In the genomic region with DNA sequence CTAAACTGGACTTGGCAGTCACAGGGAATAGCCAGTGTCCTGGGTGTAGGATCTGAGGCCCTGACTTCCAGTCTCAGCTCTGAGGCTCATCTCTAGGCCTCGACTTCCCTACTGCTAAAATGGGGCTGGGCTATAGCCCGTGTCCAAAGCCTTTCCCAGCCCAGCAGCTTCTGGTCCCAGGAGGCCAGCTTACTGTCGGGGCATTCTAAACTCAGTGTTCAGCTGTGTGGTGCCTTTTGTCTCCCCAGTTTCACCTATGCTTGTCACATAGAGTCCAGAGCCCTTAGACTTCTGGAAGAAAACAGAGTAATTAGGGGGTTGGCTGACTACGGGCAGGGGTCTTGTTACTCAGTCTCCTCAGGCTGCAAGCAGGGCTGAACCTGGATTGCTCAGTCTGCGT, we compare ENCODE assay signal across 25 cellular contexts.
DNase-seq lines count a peak whose midpoint lies in the region; FAIRE-seq and TF ChIP-seq lines count a peak whose summit lies in the region.
"Had no signal": no experiment of that assay in that cellular context is flagged by ENCODE, and none has a peak within 500 bp of the region (broad histone marks: within the 10 kb centered on the region; RNA-seq: fewer than 3 reads in every experiment).

No MANE protein-coding gene starts in this region.

- no peak overlapping the region for H4K8ac ChIP-seq in H1 (ENCODE audit: extremely low read depth, insufficient read depth, low read length)

- H2BK12ac ChIP-seq in H1 (ENCODE audit: low read depth, low read length), result peak overlapping the region; percentile 68; the same call in 1 of the 2 replicates

- no peaks in the 10 kb centered on the region for H3K23me2 ChIP-seq in H1 (ENCODE audit: low read depth, low read length)

- no peaks in the 10 kb centered on the region for H4K20me1 ChIP-seq in BLaER1
- H4K20me1 ChIP-seq in KMS-11 (ENCODE audit: insufficient read depth), result no peaks in the 10 kb centered on the region
- no peaks in the 10 kb centered on the region for H4K20me1 ChIP-seq in H1 (replicated peaks in 1 of 2; ENCODE audit: control insufficient read depth in 1 of 2, insufficient read depth in 2 of 2, low read length in 2 of 2)

- CTCF ChIA-PET in H1 (lab: Charles Lee; ENCODE audit: partially characterized antibody), result interaction anchor here (1.0 kb wide), 1 partner anchor 335 kb away, joined by 3 read pairs; no protein-coding TSS in a partner anchor

- peak overlapping the region; percentile 2; the same call in 1 of the 2 replicates for H2AK5ac ChIP-seq in H1 (ENCODE audit: low read depth, low read length)

- H3K36me3 ChIP-seq in BLaER1 (no peaks in the 10 kb centered on the region), KMS-11 (ENCODE audit: insufficient read depth) (no peaks in the 10 kb centered on the region), H1 (ENCODE audit: control insufficient read depth in 2 of 4, insufficient read depth in 4 of 4, low read length in 3 of 4) (no peaks in the 10 kb centered on the region)

- H3K27me3 ChIP-seq in BLaER1 (no peaks in the 10 kb centered on the region), KMS-11 (ENCODE audit: insufficient read depth, low read depth) (no peaks in the 10 kb centered on the region), H1 (replicated peaks in 1 of 4; ENCODE audit: control insufficient read depth in 3 of 4, extremely low read depth in 1 of 4, insufficient read depth in 3 of 4, low read length in 3 of 4) (no peaks in the 10 kb centered on the region; a peak in 1 of 7 replicates)

- FAIRE-seq in H1 (lab: Jason Lieb, UNC), result no peak
- FAIRE-seq in RCC 7860 (lab: Jason Lieb, UNC), result no peak
- FAIRE-seq: A549, D721Med, GM12878, GM12892, GM18507, GM19239 had no signal

- TF ChIP-seq CTCF in KMS-11 (conservative IDR thresholded peaks at IDR 0.05; ENCODE audit: low read depth, low read length) (no peak), H1 (IDR thresholded peaks at IDR 0.05; ENCODE audit: control extremely low read depth in 1 of 3, insufficient read depth in 1 of 3, low read depth in 1 of 3, low read length in 3 of 3) (no peak)

- no peak overlapping the region for H2BK20ac ChIP-seq in H1 (ENCODE audit: low read length)

- no peak overlapping the region for H2BK5ac ChIP-seq in H1 (ENCODE audit: low read depth, low read length)

- H3K14ac ChIP-seq in H1 (ENCODE audit: insufficient read length), result no peak overlapping the region

- no peak overlapping the region for H3K56ac ChIP-seq in H1 (replicated peaks; ENCODE audit: insufficient read length, low read depth, low read length)

- no peak for TF ChIP-seq RAD21 in H1 (IDR thresholded peaks at IDR 0.05 in 1 of 2, conservative IDR thresholded peaks at IDR 0.05 in 1 of 2; ENCODE audit: low read depth in 2 of 2, low read length in 2 of 2)

- no peak overlapping the region for H3K4ac ChIP-seq in H1 (replicated peaks; ENCODE audit: insufficient read length, low read depth, low read length)

- peak overlapping the region; percentile 33 for H2BK120ac ChIP-seq in H1 (replicated peaks; ENCODE audit: low read depth, low read length)

- POLR2A ChIA-PET in H1 (lab: Charles Lee; ENCODE audit: partially characterized antibody), result no interaction called here

- no peaks in the 10 kb centered on the region for H3K79me1 ChIP-seq in H1 (ENCODE audit: low read depth, low read length)

- H2AFZ ChIP-seq in KMS-11 (ENCODE audit: low read depth), result no peak overlapping the region
- no peak overlapping the region for H2AFZ ChIP-seq in H1 (ENCODE audit: low read length)

- H3K4me3 ChIP-seq in BLaER1 (no peak overlapping the region), KMS-11 (IDR thresholded peaks at IDR 0.05; ENCODE audit: insufficient read depth, low read depth, low read length) (no peak overlapping the region), H1 (ENCODE audit: extremely low read depth in 1 of 4, insufficient read depth in 2 of 4, low read depth in 3 of 4, low read length in 4 of 4) (no peak overlapping the region)
- H3K4me3 ChIP-seq: A549, GM12878 had no signal

- TF ChIP-seq EP300 in H1 (IDR thresholded peaks at IDR 0.05; ENCODE audit: borderline replicate concordance in 1 of 2, low read depth in 2 of 2, low read length in 2 of 2), result no peak

- peak overlapping the region; percentile 32 for H4K91ac ChIP-seq in H1 (replicated peaks; ENCODE audit: insufficient read length, low read length)

- H3K4me2 ChIP-seq in BLaER1, result peak overlapping the region; percentile 67
- peak overlapping the region; percentile 25; the same call in 1 of the 2 replicates for H3K4me2 ChIP-seq in KMS-11
- no peak overlapping the region for H3K4me2 ChIP-seq in H1 (ENCODE audit: insufficient read depth in 1 of 2, low read depth in 2 of 2, low read length in 2 of 2)
- H3K4me2 ChIP-seq: A549 had no signal

- H4K5ac ChIP-seq in H1 (ENCODE audit: insufficient read length, low read depth, low read length), result no peak overlapping the region

- TF ChIP-seq POLR2A in H1 (IDR thresholded peaks at IDR 0.05; ENCODE audit: control extremely low read depth in 1 of 2, low read depth in 2 of 2, low read length in 2 of 2), result no peak

- no peaks in the 10 kb centered on the region for H3K9me3 ChIP-seq in BLaER1
- 0 out of 4 replicates have a peak, but pooled peaks cover 0 to 1% of the 10 kb centered on the region in 2 experiments for H3K9me3 ChIP-seq in H1 (ENCODE audit: insufficient read depth in 2 of 2, low read depth in 1 of 2, low read length in 1 of 2)
- H3K9me3 ChIP-seq: A549, Caco-2 had no signal

- no peak overlapping the region; the same call in 1 of the 2 replicates for H3K18ac ChIP-seq in H1 (ENCODE audit: extremely low read depth, low read length)

- H3K27ac ChIP-seq in BLaER1, result no peak overlapping the region
- H3K27ac ChIP-seq in KMS-11, result peak overlapping the region; percentile 92
- no peak overlapping the region for H3K27ac ChIP-seq in H1 (ENCODE audit: low read depth, low read length)
- H3K27ac ChIP-seq: 22Rv1, A549, C4-2B had no signal

- H3K4me1 ChIP-seq in BLaER1 (peaks cover 51% of the 10 kb centered on the region), KMS-11 (ENCODE audit: low read depth, poor library complexity, severe bottlenecking) (peaks cover 62% of the 10 kb centered on the region), H1 (replicated peaks in 1 of 4; ENCODE audit: control insufficient read depth in 3 of 4, insufficient read depth in 4 of 4, low read length in 3 of 4) (peaks cover 9 to 24% (median 17%) of the 10 kb centered on the region in 4 experiments)
- H3K4me1 ChIP-seq: A549, Caco-2 had no signal

- WGBS in H1 (ENCODE audit: extremely low coverage in 1 of 2, insufficient coverage in 1 of 2, insufficient read length in 1 of 2, insufficient replicate concordance in 2 of 2, low coverage in 1 of 2, low lambda C conversion rate in 2 of 2, missing lambda C conversion rate in 1 of 2), 2 experiments, result 87% methylated on average over 5 of the region's 5 CpGs; no CpG with 5 or more reads in 1 of the 2 experiments

- H3K9ac ChIP-seq in BLaER1 (no peak overlapping the region), KMS-11 (no peak overlapping the region; the same call in 1 of the 2 replicates), H1 (replicated peaks in 1 of 4; ENCODE audit: extremely low read depth in 1 of 4, low read depth in 3 of 4, low read length in 3 of 4) (no peak overlapping the region)

- H3K79me2 ChIP-seq in KMS-11 (ENCODE audit: insufficient read depth, low read depth) (no peaks in the 10 kb centered on the region), H1 (ENCODE audit: control insufficient read depth in 1 of 2, insufficient read depth in 2 of 2, low read length in 2 of 2) (no peaks in the 10 kb centered on the region)

- DNase-seq in H1 (ENCODE audit: low read depth in 1 of 2, low spot score in 2 of 2) (no peak), mesenteric fat pad (ENCODE audit: low spot score) (peak; percentile 75), activated gamma-delta T cell treated with Interleukin-2 at 50 U/mL for 16 hours (no peak), DMS53 (lab: John Stamatoyannopoulos, UW) (no peak), RCC 7860 (ENCODE audit: low spot score) (no peak)
- no peak for DNase-seq in activated CD4-positive, alpha-beta T cell treated with anti-CD3 and anti-CD28 coated beads, Interleukin-2, amount 50 U/mL, for 1 hour
- DNase-seq: AML-193; Caco-2; Calu3; CD4-positive, alpha-beta T cell; CD8-positive, alpha-beta T cell; DMS79; DND-41; EL; GDM1 had no signal

- H2BK15ac ChIP-seq in H1 (ENCODE audit: low read length), result peak overlapping the region; percentile 61; the same call in 1 of the 2 replicates

- H3K23ac ChIP-seq in H1 (ENCODE audit: insufficient read length), result no peak overlapping the region

TF ChIP-seq in H1, 55 proteins besides CTCF, POLR2A, EP300 and RAD21 (continues in another document):
- TF ChIP-seq, protein P1, sequence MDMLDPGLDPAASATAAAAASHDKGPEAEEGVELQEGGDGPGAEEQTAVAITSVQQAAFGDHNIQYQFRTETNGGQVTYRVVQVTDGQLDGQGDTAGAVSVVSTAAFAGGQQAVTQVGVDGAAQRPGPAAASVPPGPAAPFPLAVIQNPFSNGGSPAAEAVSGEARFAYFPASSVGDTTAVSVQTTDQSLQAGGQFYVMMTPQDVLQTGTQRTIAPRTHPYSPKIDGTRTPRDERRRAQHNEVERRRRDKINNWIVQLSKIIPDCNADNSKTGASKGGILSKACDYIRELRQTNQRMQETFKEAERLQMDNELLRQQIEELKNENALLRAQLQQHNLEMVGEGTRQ (IDR thresholded peaks at IDR 0.05; ENCODE audit: low read length), result no peak
- TF ChIP-seq RXRA (IDR thresholded peaks at IDR 0.05; ENCODE audit: insufficient read depth, low read depth, low read length) (no peak), SP2 (IDR thresholded peaks at IDR 0.05; ENCODE audit: low read length) (no peak), CBX5 (IDR thresholded peaks at IDR 0.05; ENCODE audit: low read depth, low read length) (no peak), SP4 (IDR thresholded peaks at IDR 0.05; ENCODE audit: low read length) (no peak), POU5F1 (IDR thresholded peaks at IDR 0.05; ENCODE audit: low read depth, low read length) (no peak), GTF2F1 (IDR thresholded peaks at IDR 0.05; ENCODE audit: borderline replicate concordance, low read depth, low read length) (no peak), HDAC6 (IDR thresholded peaks at IDR 0.05; ENCODE audit: low read depth, low read length) (no peak), POLR2AphosphoS5 (IDR thresholded peaks at IDR 0.05; ENCODE audit: low read depth, low read length) (no peak), NRF1 (IDR thresholded peaks at IDR 0.05; ENCODE audit: low read depth, low read length) (no peak)
- TF ChIP-seq, protein P2, sequence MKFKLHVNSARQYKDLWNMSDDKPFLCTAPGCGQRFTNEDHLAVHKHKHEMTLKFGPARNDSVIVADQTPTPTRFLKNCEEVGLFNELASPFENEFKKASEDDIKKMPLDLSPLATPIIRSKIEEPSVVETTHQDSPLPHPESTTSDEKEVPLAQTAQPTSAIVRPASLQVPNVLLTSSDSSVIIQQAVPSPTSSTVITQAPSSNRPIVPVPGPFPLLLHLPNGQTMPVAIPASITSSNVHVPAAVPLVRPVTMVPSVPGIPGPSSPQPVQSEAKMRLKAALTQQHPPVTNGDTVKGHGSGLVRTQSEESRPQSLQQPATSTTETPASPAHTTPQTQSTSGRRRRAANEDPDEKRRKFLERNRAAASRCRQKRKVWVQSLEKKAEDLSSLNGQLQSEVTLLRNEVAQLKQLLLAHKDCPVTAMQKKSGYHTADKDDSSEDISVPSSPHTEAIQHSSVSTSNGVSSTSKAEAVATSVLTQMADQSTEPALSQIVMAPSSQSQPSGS (IDR thresholded peaks at IDR 0.05; ENCODE audit: low read length), result no peak

Comparison
In these comparisons a context has a peak if more than half of its experiments do, and no peak if none do; other contexts are left out.
1. H3K4me2 ChIP-seq: peak in BLaER1 (single experiment) and KMS-11 (single experiment); none in H1 (0 of 2).